1 cellular context compared by ENCODE assay signal in the genomic region with DNA sequence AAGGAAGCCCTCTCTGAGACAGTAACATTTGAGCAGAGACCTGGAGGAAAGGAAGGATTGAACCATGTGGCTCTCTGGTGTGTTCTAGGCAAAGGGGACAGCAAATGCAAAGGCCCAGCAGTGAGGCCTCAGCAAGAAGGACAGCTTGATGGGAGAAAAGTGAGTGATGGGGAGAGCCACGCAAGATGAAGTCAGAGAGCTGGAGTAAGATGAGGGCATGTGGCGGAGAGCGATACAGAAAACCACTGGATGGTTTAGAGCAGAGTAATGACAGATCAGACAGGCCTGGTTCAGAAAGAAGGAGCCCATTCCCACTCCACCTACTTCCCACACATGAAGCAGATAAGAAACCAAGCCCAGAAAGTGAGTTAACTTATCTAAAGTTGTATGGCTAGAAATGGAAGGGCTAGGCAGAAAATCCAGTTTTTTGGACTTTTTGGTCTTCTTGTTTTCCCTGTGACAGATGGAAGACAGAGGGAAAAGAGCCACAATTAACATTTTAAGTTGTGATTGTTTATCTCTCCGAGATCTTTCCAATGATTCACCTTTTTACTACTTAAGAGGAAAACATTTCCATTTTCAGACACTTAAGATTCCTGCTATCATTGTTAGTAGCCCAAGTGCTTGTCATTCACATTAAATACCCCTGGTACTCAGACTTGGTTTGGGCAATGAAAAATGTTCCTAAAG.
TF ChIP-seq lines count a peak whose summit lies in the region.

No MANE protein-coding gene starts in this region.

TF ChIP-seq in IMR-90, 13 proteins besides CTCF, POLR2A, EP300 and RAD21:
- no peak for TF ChIP-seq CHD1 (IDR thresholded peaks at IDR 0.05; ENCODE audit: low read depth, low read length)
